Comparison of ENCODE assay signal across 16 cellular contexts in genomic region chr11:50078946-50079345, GRCh38. TPM values are rescaled to one million over a fixed set of nuclear protein-coding genes. Genes with fewer than 3 reads are reported as not detected.
DNase-seq lines count a peak whose midpoint lies in the region; TF ChIP-seq lines count a peak whose summit lies in the region.
"Not testable (repeated sequence)": the region's sequence is repeated elsewhere in the genome, so short reads cannot be mapped to it uniquely, and the experiment has no call there.
"Had no signal": no experiment of that assay in that cellular context is flagged by ENCODE, and none has a peak within 500 bp of the region (broad histone marks: within the 10 kb centered on the region; RNA-seq: fewer than 3 reads in every experiment).

No MANE protein-coding gene starts in this region.

- in situ Hi-C loops in Caki2 (cut with HindIII; ENCODE audit: low pct_unique_long_range_greater_than_20kb, low sequenced_read_pairs), result not testable (repeated sequence)

- H3K4me3 ChIP-seq in NB4 (ENCODE audit: low read depth, low read length); choroid plexus epithelial cell (ENCODE audit: low read depth, low read length): not testable (repeated sequence)

- not testable (repeated sequence) for TF ChIP-seq POLR2A in NB4 (IDR thresholded peaks at IDR 0.05; ENCODE audit: extremely low read depth, insufficient read length)

- not testable (repeated sequence) for TF ChIP-seq CTCF in NB4 (IDR thresholded peaks at IDR 0.05; ENCODE audit: low read depth, low read length); choroid plexus epithelial cell (conservative IDR thresholded peaks at IDR 0.05; ENCODE audit: low read depth, low read length)

- DNase-seq in Caki2 (ENCODE audit: low read depth) (peak; percentile 51), HT1080 (ENCODE audit: low read depth) (peak; percentile 82), NB4 (ENCODE audit: low read depth) (peak; percentile 41), T1000 (lab: John Stamatoyannopoulos, UW) (peak; percentile 60), choroid plexus epithelial cell (ENCODE audit: low read depth) (peak; percentile 1), fibroblast of peridontal ligament (ENCODE audit: extremely low read depth) (peak; percentile 1), renal cortical epithelial cell (ENCODE audit: low read depth) (peak; percentile 4)

RNA-seq across cellular contexts. Expression of gene OR4C45, which starts 46.3 kb away (rescaled TPM):
- not detected in 2 replicates for total RNA-seq in Caki2 (2014; rRNA removed; shearing (Covaris generic); ENCODE audit: low replicate concordance)
- total RNA-seq in HT1080 (2014; rRNA removed; shearing (Covaris generic)), result not detected in 2 replicates
- polyA plus RNA-seq in HT1080 (2015; cell fraction: cytosol; rRNA removed), result not detected in 2 replicates
- not detected in 2 replicates for polyA plus RNA-seq in HT1080 (2015; cell fraction: nucleus; rRNA removed)
- not detected in 2 replicates for total RNA-seq in renal cortical epithelial cell
- total RNA-seq: A673, G401, H7, HepG2, HT-29, Peyer's patch, Right ventricle myocardium inferior, SJCRH30 had no signal
- polyA plus RNA-seq: BJ, HepG2 had no signal

Comparison
In these comparisons a context has a peak if more than half of its experiments do, and no peak if none do; other contexts are left out.
1. DNase-seq: peak in every context shown above with its lines; median percentile 82 in HT1080; 60 in T1000; 51 in Caki2; 41 in NB4; 4 in renal cortical epithelial cell; 1 in choroid plexus epithelial cell; 1 in fibroblast of peridontal ligament.